24 cellular contexts compared by ENCODE assay signal in the genomic region with DNA sequence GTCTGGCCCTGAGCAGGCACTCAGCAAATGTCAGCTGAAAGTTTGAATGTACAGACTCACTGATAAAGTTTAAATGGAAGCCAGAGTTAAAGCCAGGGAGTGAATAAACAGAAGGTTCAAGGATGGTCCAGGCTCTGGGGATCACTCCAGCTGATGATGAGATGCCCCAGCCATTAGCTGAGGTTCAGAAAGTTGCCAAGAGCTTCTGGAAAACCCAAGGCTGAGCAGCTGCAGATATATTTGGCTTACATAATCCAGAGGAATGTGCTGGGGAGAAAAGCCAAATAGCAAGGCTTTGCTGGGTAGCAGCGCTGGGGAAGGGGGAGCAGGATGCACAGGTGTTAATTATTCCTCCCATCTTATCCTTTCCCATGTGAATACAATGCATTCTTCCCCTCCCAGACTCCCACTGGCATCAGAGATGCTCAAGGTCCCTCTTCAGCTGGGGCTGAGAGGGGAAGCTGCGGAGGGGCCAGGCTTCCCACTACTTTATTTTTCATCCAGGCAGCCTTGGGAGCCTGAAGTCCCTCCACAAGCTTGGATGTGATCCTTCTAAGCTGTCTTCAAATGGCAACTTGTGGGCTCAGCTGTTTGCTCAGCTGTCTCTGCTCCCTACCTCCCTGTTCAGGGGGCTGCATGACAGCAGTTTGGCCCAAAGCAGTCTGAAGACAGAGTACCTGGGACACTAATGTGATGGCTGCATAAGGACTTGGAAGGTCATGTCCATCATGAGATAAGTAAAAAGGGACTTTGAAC.
"Had no signal": no experiment of that assay in that cellular context is flagged by ENCODE, and none has a peak within 500 bp of the region (broad histone marks: within the 10 kb centered on the region; RNA-seq: fewer than 3 reads in every experiment).

No MANE protein-coding gene starts in this region.

- DNase-seq: activated CD4-positive, alpha-beta memory T cell treated with anti-CD3 and anti-CD28 coated beads, Interleukin-2, amount 10 ng/mL, durations not matched to agents 7 days and 5 days; activated CD4-positive, alpha-beta T cell treated with anti-CD3 and anti-CD28 coated beads for 48 hours; activated CD4-positive, CD25-positive, alpha-beta regulatory T cell; activated CD8-positive, alpha-beta memory T cell treated with anti-CD3 and anti-CD28 coated beads, Interleukin-2, amount 10 ng/mL, durations not matched to agents 7 days and 5 days; activated naive CD4-positive, alpha-beta T cell treated with anti-CD3 and anti-CD28 coated beads for 36 hours; anterior cingulate cortex; brain microvascular endothelial cell; mammary epithelial cell; naive thymus-derived CD4-positive, alpha-beta T cell; psoas muscle; right lobe of liver; stimulated activated CD4-positive, alpha-beta T cell treated with anti-CD3 and anti-CD28 coated beads, Interleukin-4, amount 100 ng/mL, for 1 hour; stimulated activated naive CD8-positive, alpha-beta T cell treated with anti-CD3 and anti-CD28 coated beads, Interleukin-15, amount 100 ng/mL, for 72 hours; T-helper 1 cell; T-helper 9 cell had no signal

- ATAC-seq: activated CD8-positive, alpha-beta memory T cell treated with anti-CD3 and anti-CD28 coated beads, Interleukin-2, amount 10 ng/mL, durations not matched to agents 7 days and 5 days; activated T-helper 17 cell treated with anti-CD3 and anti-CD28 coated beads, Interleukin-2, amount 50 U/mL, for 72 hours; gastroesophageal sphincter; naive thymus-derived CD4-positive, alpha-beta T cell; stimulated activated naive CD8-positive, alpha-beta T cell treated with anti-CD3 and anti-CD28 coated beads, Interleukin-15, amount 100 ng/mL, for 72 hours had no signal

- H3K27ac Mint-ChIP-seq: activated CD4-positive, alpha-beta memory T cell treated with anti-CD3 and anti-CD28 coated beads, Interleukin-2, amount 10 ng/mL, durations not matched to agents 7 days and 5 days; activated CD8-positive, alpha-beta memory T cell treated with anti-CD3 and anti-CD28 coated beads, Interleukin-2, amount 10 ng/mL, durations not matched to agents 7 days and 5 days; activated naive CD4-positive, alpha-beta T cell treated with anti-CD3 and anti-CD28 coated beads for 36 hours; activated T-helper 17 cell treated with anti-CD3 and anti-CD28 coated beads, Interleukin-2, amount 50 U/mL, for 72 hours; naive thymus-derived CD4-positive, alpha-beta T cell; stimulated activated naive CD8-positive, alpha-beta T cell treated with anti-CD3 and anti-CD28 coated beads, Interleukin-15, amount 100 ng/mL, for 72 hours had no signal

- H3K27ac ChIP-seq: brain microvascular endothelial cell, coronary artery, gastroesophageal sphincter, ovary, psoas muscle, right lobe of liver, suprapubic skin had no signal

- H3K27me3 ChIP-seq: brain microvascular endothelial cell, ovary, right lobe of liver, suprapubic skin had no signal

- H3K4me3 ChIP-seq: coronary artery, gastroesophageal sphincter, ovary, psoas muscle, right lobe of liver, smooth muscle cell, suprapubic skin had no signal

- H3K36me3 Mint-ChIP-seq: activated CD8-positive, alpha-beta memory T cell treated with anti-CD3 and anti-CD28 coated beads, Interleukin-2, amount 10 ng/mL, durations not matched to agents 7 days and 5 days had no signal

- H3K4me2 ChIP-seq: smooth muscle cell had no signal

- H3K4me1 Mint-ChIP-seq: activated CD4-positive, alpha-beta memory T cell treated with anti-CD3 and anti-CD28 coated beads, Interleukin-2, amount 10 ng/mL, durations not matched to agents 7 days and 5 days; activated CD8-positive, alpha-beta memory T cell treated with anti-CD3 and anti-CD28 coated beads, Interleukin-2, amount 10 ng/mL, durations not matched to agents 7 days and 5 days; activated T-helper 17 cell treated with anti-CD3 and anti-CD28 coated beads, Interleukin-2, amount 50 U/mL, for 72 hours; central memory CD8-positive, alpha-beta T cell; naive thymus-derived CD4-positive, alpha-beta T cell; stimulated activated naive CD8-positive, alpha-beta T cell treated with anti-CD3 and anti-CD28 coated beads, Interleukin-15, amount 100 ng/mL, for 72 hours had no signal

- H3K4me1 ChIP-seq: gastroesophageal sphincter, psoas muscle, right lobe of liver, suprapubic skin had no signal

- H3K4me3 Mint-ChIP-seq: activated CD4-positive, alpha-beta memory T cell treated with anti-CD3 and anti-CD28 coated beads, Interleukin-2, amount 10 ng/mL, durations not matched to agents 7 days and 5 days; activated CD8-positive, alpha-beta memory T cell treated with anti-CD3 and anti-CD28 coated beads, Interleukin-2, amount 10 ng/mL, durations not matched to agents 7 days and 5 days; activated naive CD4-positive, alpha-beta T cell treated with anti-CD3 and anti-CD28 coated beads for 36 hours; activated T-helper 17 cell treated with anti-CD3 and anti-CD28 coated beads, Interleukin-2, amount 50 U/mL, for 72 hours; central memory CD8-positive, alpha-beta T cell; naive thymus-derived CD4-positive, alpha-beta T cell; stimulated activated naive CD8-positive, alpha-beta T cell treated with anti-CD3 and anti-CD28 coated beads, Interleukin-15, amount 100 ng/mL, for 72 hours had no signal

- H3K27me3 Mint-ChIP-seq: activated CD4-positive, alpha-beta memory T cell treated with anti-CD3 and anti-CD28 coated beads, Interleukin-2, amount 10 ng/mL, durations not matched to agents 7 days and 5 days; activated CD8-positive, alpha-beta memory T cell treated with anti-CD3 and anti-CD28 coated beads, Interleukin-2, amount 10 ng/mL, durations not matched to agents 7 days and 5 days; activated T-helper 17 cell treated with anti-CD3 and anti-CD28 coated beads, Interleukin-2, amount 50 U/mL, for 72 hours; central memory CD8-positive, alpha-beta T cell; stimulated activated naive CD8-positive, alpha-beta T cell treated with anti-CD3 and anti-CD28 coated beads, Interleukin-15, amount 100 ng/mL, for 72 hours had no signal

- H3K9me3 ChIP-seq: gastroesophageal sphincter, ovary, psoas muscle, right lobe of liver, suprapubic skin had no signal

- FAIRE-seq: endometrium, islet of Langerhans had no signal

- H3K36me3 ChIP-seq: brain microvascular endothelial cell, gastroesophageal sphincter, ovary, right lobe of liver, suprapubic skin had no signal
